Comparison of ENCODE assay signal across 9 cellular contexts in the genomic region with DNA sequence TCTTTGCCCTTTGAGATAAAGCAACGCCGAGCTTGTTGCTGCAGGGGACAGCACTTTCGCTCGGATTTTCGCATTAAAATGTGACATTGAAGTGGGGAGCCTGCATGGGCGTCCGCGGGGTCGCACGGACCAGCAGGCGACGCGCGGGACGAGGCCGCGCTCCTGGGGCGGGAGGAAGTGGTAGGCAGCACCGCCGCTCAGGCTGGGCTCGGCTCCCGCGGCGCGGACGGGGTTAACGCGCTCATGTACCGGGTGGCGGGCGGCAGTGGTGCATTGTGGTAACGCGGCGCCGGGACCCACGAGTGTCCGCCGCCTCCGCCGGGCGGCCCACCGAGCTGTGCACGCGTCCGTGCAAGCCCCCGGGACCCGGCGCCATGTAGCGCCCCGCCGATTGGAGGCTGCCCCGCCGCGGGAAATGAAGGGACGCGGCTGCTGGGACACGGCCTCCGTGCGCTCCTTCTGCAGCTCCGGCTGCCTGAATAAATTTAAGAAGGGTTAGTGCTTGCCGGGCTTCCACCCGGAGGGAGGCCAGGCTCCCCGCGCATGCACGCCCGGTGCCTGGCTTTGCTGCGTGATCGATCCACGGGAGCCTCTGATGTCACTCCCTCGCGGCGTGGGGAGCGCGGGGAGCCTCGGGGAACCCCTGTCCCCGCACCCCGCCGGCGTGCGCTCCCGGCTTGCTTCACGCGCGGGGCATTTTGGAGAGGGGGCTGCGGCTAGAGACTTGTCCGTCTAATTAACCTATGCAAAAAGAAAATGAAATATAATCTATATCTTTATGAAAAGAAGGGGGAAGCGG.
DNase-seq lines count a peak whose midpoint lies in the region; ATAC-seq and TF ChIP-seq lines count a peak whose summit lies in the region.
"Had no signal": no experiment of that assay in that cellular context is flagged by ENCODE, and none has a peak within 500 bp of the region (broad histone marks: within the 10 kb centered on the region; RNA-seq: fewer than 3 reads in every experiment).

No MANE protein-coding gene starts in this region.

- BruUV-seq in Calu3 (replicated peaks; lab: Mats Ljungman, UMichigan): no TSS peak

- peak overlapping the region; percentile 64 for H2AK5ac ChIP-seq in neuronal stem cell (ENCODE audit: low read depth, low read length)

- no peak overlapping the region for H2BK120ac ChIP-seq in neuronal stem cell (ENCODE audit: low read depth, low read length)

- H3K4me1 ChIP-seq in neuronal stem cell (ENCODE audit: control insufficient read depth in 2 of 2, insufficient read depth in 1 of 2, low read depth in 1 of 2, low read length in 2 of 2): peaks cover 1 to 2% of the 10 kb centered on the region in 2 donors
- peaks cover 0 to 8% of the 10 kb centered on the region in 2 donors for H3K4me1 ChIP-seq in uterus

- H2BK15ac ChIP-seq in neuronal stem cell (ENCODE audit: low read length): no peak overlapping the region

- H3K9me3 Mint-ChIP-seq in Calu3 (ENCODE audit: low read depth, unreplicated experiment) (no peaks in the 10 kb centered on the region), T-cell (no peaks in the 10 kb centered on the region)

- no peak overlapping the region for H3K14ac ChIP-seq in neuronal stem cell (ENCODE audit: low read length)

- no peak overlapping the region for H4K8ac ChIP-seq in neuronal stem cell (ENCODE audit: low read depth, low read length)

- WGBS in neuronal stem cell (ENCODE audit: extremely low coverage in 2 of 2, insufficient read length in 2 of 2, insufficient replicate concordance in 1 of 2), 2 donors: no CpG with 5 or more reads among the region's 87 CpGs

- H3K27ac ChIP-seq in neuronal stem cell (replicated peaks; ENCODE audit: low read length): no peak overlapping the region
- H3K27ac ChIP-seq in uterus: no peak overlapping the region

- CTCF ChIA-PET in Calu3 (lab: Charles Lee): interaction anchor here (0.7 to 2.2 kb wide), 4 partner anchors 13 to 337 kb away, joined by 3 to 6 read pairs (median 4); no protein-coding TSS in a partner anchor
- CTCF ChIA-PET in T-cell (lab: Charles Lee): no interaction called here

- no peak overlapping the region for H3K27ac Mint-ChIP-seq in Calu3 (ENCODE audit: unreplicated experiment)
- no peak overlapping the region for H3K27ac Mint-ChIP-seq in T-cell

- H3K4ac ChIP-seq in neuronal stem cell (ENCODE audit: low read length): no peak overlapping the region

- H4K91ac ChIP-seq in neuronal stem cell (ENCODE audit: low read depth, low read length, poor library complexity): no peak overlapping the region

- H2AFZ ChIP-seq in neuronal stem cell (ENCODE audit: low read length): peak overlapping the region; percentile 80

- H3K27me3 ChIP-seq in neuronal stem cell (ENCODE audit: control insufficient read depth in 3 of 3, insufficient read depth in 3 of 3, low read depth in 1 of 3, low read length in 3 of 3): peaks cover 4 to 96% (median 30%) of the 10 kb centered on the region in 3 experiments
- no peaks in the 10 kb centered on the region for H3K27me3 ChIP-seq in uterus

- H2BK12ac ChIP-seq in neuronal stem cell (ENCODE audit: low read length): peak overlapping the region; percentile 19

- no peak for TF ChIP-seq CTCF in Calu3 (IDR thresholded peaks at IDR 0.05; ENCODE audit: unreplicated experiment)
- no peak for TF ChIP-seq CTCF in fibroblast of mammary gland (conservative IDR thresholded peaks at IDR 0.05; ENCODE audit: control insufficient read depth, insufficient read depth, low read depth, low read length)
- TF ChIP-seq CTCF in uterus (IDR thresholded peaks at IDR 0.05): no peak

- H3K9ac ChIP-seq in neuronal stem cell (ENCODE audit: low read depth, low read length, poor library complexity): peak overlapping the region; percentile 75

- intact Hi-C loops in Calu3 (cut with micrococcal nuclease; ENCODE audit: unreplicated experiment): no loop called here
- intact Hi-C loops in uterus (cut with DNase I; ENCODE audit: low total_unique reads): no loop called here

- peak overlapping the region; percentile 73 for H3K4me3 Mint-ChIP-seq in Calu3 (ENCODE audit: low read depth, unreplicated experiment)
- H3K4me3 Mint-ChIP-seq in T-cell: peak overlapping the region; percentile 17 to 49 (median 34)

- no peaks in the 10 kb centered on the region for H3K79me1 ChIP-seq in neuronal stem cell (ENCODE audit: low read depth, low read length)

- no peak for DNase-seq in Calu3
- DNase-seq in T-cell: peak in 2 of 34 experiments; percentile 2 to 6
- DNase-seq in fibroblast of mammary gland (ENCODE audit: low read depth): no peak
- DNase-seq in neuronal stem cell (ENCODE audit: low spot score): no peak
- DNase-seq in uterus: no peak
- DNase-seq: NCI-H446 treated with DMSO at 0.1 percent for 48 hours had no signal

- H3K4me2 ChIP-seq in neuronal stem cell (ENCODE audit: insufficient read depth, low read length, poor library complexity, severe bottlenecking): peak overlapping the region; percentile 76

- H3K9me3 ChIP-seq in neuronal stem cell (replicated peaks in 1 of 2; ENCODE audit: control insufficient read depth in 2 of 2, insufficient read depth in 1 of 2, low read depth in 1 of 2, low read length in 2 of 2) (no peaks in the 10 kb centered on the region), uterus (no peaks in the 10 kb centered on the region)

- ATAC-seq in T-cell (replicated peaks in 1 of 4) (peak in 3 of 4 experiments; percentile 36 to 48 (median 44)), HG03097 (IDR thresholded peaks at IDR 0.05; ENCODE audit: low FRiP score, unreplicated experiment) (no peak), GM21515 (IDR thresholded peaks at IDR 0.05; ENCODE audit: unreplicated experiment) (no peak), GM21390 (IDR thresholded peaks at IDR 0.05; ENCODE audit: unreplicated experiment) (no peak)

- no peak overlapping the region for H3K23ac ChIP-seq in neuronal stem cell (ENCODE audit: low read depth, low read length, poor library complexity)

- POLR2A ChIA-PET in T-cell (lab: Charles Lee): no interaction called here

- H3K36me3 ChIP-seq in neuronal stem cell (replicated peaks in 1 of 2; ENCODE audit: control insufficient read depth in 2 of 2, insufficient read depth in 2 of 2, low read length in 2 of 2) (no peaks in the 10 kb centered on the region), uterus (no peaks in the 10 kb centered on the region)

- peak overlapping the region; percentile 16 for H3K4me3 ChIP-seq in fibroblast of mammary gland (ENCODE audit: control insufficient read depth, low read depth, low read length)
- H3K4me3 ChIP-seq in neuronal stem cell (ENCODE audit: low read length in 2 of 2): peak overlapping the region; percentile 17 to 76
- H3K4me3 ChIP-seq in uterus: no peak overlapping the region

- H3K36me3 Mint-ChIP-seq in Calu3 (ENCODE audit: insufficient read depth, unreplicated experiment) (peaks cover 5% of the 10 kb centered on the region), T-cell (no peaks in the 10 kb centered on the region)

- H3K18ac ChIP-seq in neuronal stem cell (ENCODE audit: low read length): peak overlapping the region; percentile 38

- H2BK5ac ChIP-seq in neuronal stem cell (ENCODE audit: low read length): peak overlapping the region; percentile 40

- TF ChIP-seq POLR2A in uterus (IDR thresholded peaks at IDR 0.05): no peak

- H3K4me1 Mint-ChIP-seq in Calu3 (ENCODE audit: low read depth, unreplicated experiment) (no peaks in the 10 kb centered on the region), T-cell (peaks cover 5 to 15% (median 9%) of the 10 kb centered on the region in 3 donors)

- H3K27me3 Mint-ChIP-seq in Calu3 (ENCODE audit: unreplicated experiment) (peaks cover 48% of the 10 kb centered on the region), T-cell (peaks cover 39 to 66% of the 10 kb centered on the region in 2 donors)

Comparison
In these comparisons a context has a peak if more than half of its experiments do, and no peak if none do; other contexts are left out.
1. ATAC-seq: peak in T-cell (3 of 4); none in HG03097 (single experiment), GM21515 (single experiment) and GM21390 (single experiment).
2. H3K4me3 ChIP-seq: peak in fibroblast of mammary gland (single experiment) and neuronal stem cell (2 of 2); none in uterus (0 of 2).